ENCODE assay signal across 8 cellular contexts in genomic region chr5:133404724-133405123, GRCh38.
DNase-seq lines count a peak whose midpoint lies in the region; ATAC-seq and TF ChIP-seq lines count a peak whose summit lies in the region.
"Had no signal": no experiment of that assay in that cellular context is flagged by ENCODE, and none has a peak within 500 bp of the region (broad histone marks: within the 10 kb centered on the region; RNA-seq: fewer than 3 reads in every experiment).

No MANE protein-coding gene starts in this region.

- H3K27ac ChIP-seq in WERI-Rb-1: no peak overlapping the region

- no peak for DNase-seq in GM06990 (ENCODE audit: extremely low read depth, insufficient read length)
- peak; percentile 32 for DNase-seq in HT-29 (ENCODE audit: low spot score)
- no peak for DNase-seq in WERI-Rb-1
- peak; percentile 39 for DNase-seq in mesenteric fat pad (ENCODE audit: low spot score)
- DNase-seq in Right ventricle myocardium inferior (ENCODE audit: missing footprints): no peak
- DNase-seq: NCI-H2029 treated with DMSO at 0.1 percent for 48 hours had no signal

- ATAC-seq in HG03139 (IDR thresholded peaks at IDR 0.05; ENCODE audit: unreplicated experiment) (no peak), GM21528 (IDR thresholded peaks at IDR 0.05; ENCODE audit: low FRiP score, unreplicated experiment) (no peak), Right ventricle myocardium inferior (no peak)

- peak; percentile 17 for TF ChIP-seq CTCF in GM06990 (IDR thresholded peaks at IDR 0.05; ENCODE audit: insufficient read depth, low read length, poor library complexity, severe bottlenecking)
- peak; percentile 41 for TF ChIP-seq CTCF in WERI-Rb-1 (IDR thresholded peaks at IDR 0.05; ENCODE audit: low read depth, low read length)

- H3K4me3 ChIP-seq in GM06990 (replicated peaks; ENCODE audit: low read depth, low read length): no peak overlapping the region
- no peak overlapping the region for H3K4me3 ChIP-seq in WERI-Rb-1 (ENCODE audit: low read depth, low read length)

- H3K36me3 ChIP-seq in GM06990 (ENCODE audit: control insufficient read depth, insufficient read depth, low read length) (no peaks in the 10 kb centered on the region), WERI-Rb-1 (no peaks in the 10 kb centered on the region)

- no peaks in the 10 kb centered on the region for H3K9me3 ChIP-seq in WERI-Rb-1 (ENCODE audit: severe bottlenecking)

- intact Hi-C loops in Right ventricle myocardium inferior (cut with DNase I): no loop called here

- H3K27me3 ChIP-seq in GM06990 (replicated peaks; ENCODE audit: control insufficient read depth, insufficient read depth, low read length) (no peaks in the 10 kb centered on the region), WERI-Rb-1 (ENCODE audit: insufficient read depth, low read depth, severe bottlenecking) (no peaks in the 10 kb centered on the region)

Comparison
In these comparisons a context has a peak if more than half of its experiments do, and no peak if none do; other contexts are left out.
1. DNase-seq: peak in HT-29 (single experiment) and mesenteric fat pad (single experiment); none in GM06990 (single experiment), WERI-Rb-1 (single experiment) and Right ventricle myocardium inferior (single experiment).